In the genomic region with DNA sequence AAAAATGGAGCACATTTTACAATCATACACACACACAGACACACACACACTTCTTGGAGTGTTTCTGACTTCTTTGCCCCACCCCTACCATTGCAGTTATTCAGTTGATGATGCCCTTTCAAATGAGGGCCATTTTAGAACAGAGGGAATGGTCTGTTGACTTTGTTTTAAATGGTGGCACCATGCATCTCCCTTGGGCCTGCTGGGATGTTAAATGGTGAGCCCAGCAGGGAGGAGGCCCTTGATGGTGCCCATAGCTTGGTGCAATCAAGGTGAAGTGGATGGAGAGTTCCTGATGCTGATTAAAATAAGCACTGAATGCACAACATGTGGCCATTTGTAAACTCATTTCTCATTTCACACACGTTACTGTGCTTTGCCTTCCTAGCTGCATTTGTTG, we compare ENCODE assay signal across 25 cellular contexts. TPM values are rescaled to one million over a fixed set of nuclear protein-coding genes. Genes with fewer than 3 reads are reported as not detected.
DNase-seq lines count a peak whose midpoint lies in the region; ATAC-seq and TF ChIP-seq lines count a peak whose summit lies in the region.
"Had no signal": no experiment of that assay in that cellular context is flagged by ENCODE, and none has a peak within 500 bp of the region (broad histone marks: within the 10 kb centered on the region; RNA-seq: fewer than 3 reads in every experiment).

No MANE protein-coding gene starts in this region.

- H2BK15ac ChIP-seq in IMR-90 (ENCODE audit: low read depth, low read length) = no peak overlapping the region

- H3K36me3 ChIP-seq in IMR-90 (ENCODE audit: control insufficient read depth, insufficient read depth, low read length) (peaks cover 5% of the 10 kb centered on the region), transverse colon (no peaks in the 10 kb centered on the region), mucosa of descending colon (ENCODE audit: low read depth) (no peaks in the 10 kb centered on the region)
- H3K36me3 ChIP-seq: brain microvascular endothelial cell, sigmoid colon had no signal

- H3K9ac ChIP-seq in IMR-90 (ENCODE audit: low read depth, low read length) = no peak overlapping the region
- H3K9ac ChIP-seq: SK-N-SH had no signal

- H3K4ac ChIP-seq in IMR-90 (ENCODE audit: low read depth, low read length) = peak overlapping the region; percentile 13; the same call in 1 of the 2 replicates

- H3K9me3 ChIP-seq in IMR-90 (ENCODE audit: control insufficient read depth, insufficient read depth, low read length) (peaks cover 5% of the 10 kb centered on the region), transverse colon (no peaks in the 10 kb centered on the region), mucosa of descending colon (peaks cover 9% of the 10 kb centered on the region)
- H3K9me3 ChIP-seq: SK-N-SH had no signal

- TF ChIP-seq CTCF in IMR-90 (conservative IDR thresholded peaks at IDR 0.05; ENCODE audit: low read depth, low read length) = no peak
- no peak for TF ChIP-seq CTCF in transverse colon (IDR thresholded peaks at IDR 0.05)
- no peak for TF ChIP-seq CTCF in mucosa of descending colon (IDR thresholded peaks at IDR 0.05)

- peaks cover 7% of the 10 kb centered on the region for H3K4me1 ChIP-seq in IMR-90 (ENCODE audit: control insufficient read depth, insufficient read depth, low read length)
- H3K4me1 ChIP-seq in transverse colon = no peaks in the 10 kb centered on the region
- H3K4me1 ChIP-seq in mucosa of descending colon (ENCODE audit: low read depth) = no peaks in the 10 kb centered on the region
- H3K4me1 ChIP-seq: sigmoid colon had no signal

- H2AFZ ChIP-seq in IMR-90 (replicated peaks; ENCODE audit: low read length, poor library complexity) = no peak overlapping the region

- H3K4me3 ChIP-seq in IMR-90 (ENCODE audit: insufficient read depth, low read depth, low read length) = no peak overlapping the region
- H3K4me3 ChIP-seq in transverse colon = no peak overlapping the region
- no peak overlapping the region for H3K4me3 ChIP-seq in mucosa of descending colon
- H3K4me3 ChIP-seq: sigmoid colon had no signal

- H3K56ac ChIP-seq in IMR-90 (ENCODE audit: extremely low read depth, insufficient read depth, low read length) = no peak overlapping the region

- H3K27ac ChIP-seq in IMR-90 (ENCODE audit: insufficient read depth, low read length) (no peak overlapping the region), transverse colon (no peak overlapping the region)
- H3K27ac ChIP-seq: brain microvascular endothelial cell, sigmoid colon had no signal

- TF ChIP-seq RAD21 in IMR-90 (IDR thresholded peaks at IDR 0.05; ENCODE audit: low read length) = no peak

- peak; percentile 49 for DNase-seq in COR-L47 (lab: John Stamatoyannopoulos, UW)
- DNase-seq in IMR-90 = no peak
- peak; percentile 97 to 99 for DNase-seq in NCI-H2081 (lab: John Stamatoyannopoulos, UW)
- peak; percentile 91 for DNase-seq in NCI-H774 (lab: John Stamatoyannopoulos, UW)
- no peak for DNase-seq in transverse colon
- no peak for DNase-seq in mucosa of descending colon
- DNase-seq: activated CD4-positive, alpha-beta memory T cell treated with anti-CD3 and anti-CD28 coated beads, Interleukin-2, amount 10 ng/mL, durations not matched to agents 7 days and 5 days; activated T-cell treated with anti-CD3 and anti-CD28 coated beads, Interleukin-2, amount 50 U/mL, for 1 hour; brain microvascular endothelial cell; effector memory CD8-positive, alpha-beta T cell; H9; hypothalamus; KG1; left ventricle myocardium superior; midbrain; NCI-H524; nephron progenitor cell; sigmoid colon; SK-N-SH; stimulated activated CD4-positive, alpha-beta T cell treated with anti-CD3 and anti-CD28 coated beads, Interleukin-15, amount 100 ng/mL, for 24 hours; substantia nigra; T1000 had no signal

- ATAC-seq in IMR-90 (ENCODE audit: low read depth) (no peak), GM21786 (IDR thresholded peaks at IDR 0.05; ENCODE audit: unreplicated experiment) (no peak), GM21723 (IDR thresholded peaks at IDR 0.05; ENCODE audit: unreplicated experiment) (no peak), mucosa of descending colon (no peak)
- ATAC-seq: effector memory CD8-positive, alpha-beta T cell; esophagus mucosa; left ventricle myocardium superior had no signal

- H2BK120ac ChIP-seq in IMR-90 (ENCODE audit: low read depth, low read length) = no peak overlapping the region

- H4K5ac ChIP-seq in IMR-90 (ENCODE audit: low read depth, low read length) = peak overlapping the region; percentile 43; the same call in 1 of the 2 replicates

- no peak for TF ChIP-seq EP300 in transverse colon (IDR thresholded peaks at IDR 0.05; ENCODE audit: low read depth)

- no CpG with 5 or more reads among the region's 1 CpG for WGBS in IMR-90 (ENCODE audit: extremely low coverage in 2 of 2, insufficient read length in 1 of 2), 2 experiments
- WGBS in transverse colon (ENCODE audit: low coverage in 1 of 2), 2 donors = 87% methylated on average over 1 of the region's 1 CpG; no CpG with 5 or more reads in 1 of the 2 donors

- H2AK9ac ChIP-seq in IMR-90 (replicated peaks; ENCODE audit: low read depth, low read length, poor library complexity) = no peak overlapping the region

- H3K23ac ChIP-seq in IMR-90 (ENCODE audit: low read depth, low read length) = peak overlapping the region; percentile 63; the same call in 1 of the 2 replicates

- 0 out of 2 replicates have a peak overlapping the region, but pooled peaks have one; percentile 43 for H2AK5ac ChIP-seq in IMR-90 (ENCODE audit: low read depth, low read length)

- H3K4me2 ChIP-seq in IMR-90 (ENCODE audit: low read depth, low read length) = no peak overlapping the region
- H3K4me2 ChIP-seq: SK-N-SH had no signal

- H4K8ac ChIP-seq in IMR-90 (ENCODE audit: low read depth in 2 of 2, low read length in 2 of 2) = no peak overlapping the region

- POLR2A ChIA-PET in IMR-90 (lab: Charles Lee; ENCODE audit: unreplicated experiment) = no interaction called here

- H3K9me1 ChIP-seq in IMR-90 (ENCODE audit: insufficient read depth, low read length) = peaks cover 19% of the 10 kb centered on the region

- dilution Hi-C loops in IMR-90 (cut with HindIII; ENCODE audit: low sequenced_read_pairs, unreplicated experiment) = no loop called here

- no peak overlapping the region for H2BK20ac ChIP-seq in IMR-90 (ENCODE audit: low read depth, low read length)

- intact Hi-C loops in IMR-90 (cut with micrococcal nuclease) = no loop called here
- intact Hi-C loops in transverse colon (cut with DNase I; ENCODE audit: low total_unique reads) = no loop called here
- intact Hi-C loops in mucosa of descending colon (cut with DNase I, micrococcal nuclease) = no loop called here

- no peak for TF ChIP-seq POLR2A in IMR-90 (IDR thresholded peaks at IDR 0.05; ENCODE audit: low read depth, low read length)
- no peak for TF ChIP-seq POLR2A in transverse colon (IDR thresholded peaks at IDR 0.05)

- peak overlapping the region; percentile 51 for H2BK5ac ChIP-seq in IMR-90 (ENCODE audit: low read depth, low read length, poor library complexity, severe bottlenecking)

- no peak overlapping the region; the same call in 1 of the 2 replicates for H3K14ac ChIP-seq in IMR-90 (replicated peaks; ENCODE audit: low read depth, low read length)

- no peak overlapping the region for H3K18ac ChIP-seq in IMR-90 (ENCODE audit: low read depth, low read length)

- in situ Hi-C loops in IMR-90 (cut with MboI; ENCODE audit: low sequenced_read_pairs) (no loop called here), transverse colon (cut with MboI; ENCODE audit: low pct_ligation_motif_present in 1 of 4, low pct_unique_long_range_greater_than_20kb in 1 of 4, low sequenced_read_pairs in 3 of 4) (no loop called here)

- no TSS peak for BruUV-seq in IMR-90 (replicated peaks; lab: Mats Ljungman, UMichigan)

- no peak overlapping the region for H4K91ac ChIP-seq in IMR-90 (ENCODE audit: insufficient read depth, low read depth, low read length)

- H4K20me1 ChIP-seq in IMR-90 (ENCODE audit: insufficient read depth, low read length) = peaks cover 55% of the 10 kb centered on the region

- H3K79me1 ChIP-seq in IMR-90 (ENCODE audit: low read depth in 1 of 2, low read length in 2 of 2) = peaks cover 35 to 54% of the 10 kb centered on the region in 2 experiments

- no peaks in the 10 kb centered on the region for H3K27me3 ChIP-seq in IMR-90 (ENCODE audit: control insufficient read depth, insufficient read depth, low read length)
- H3K27me3 ChIP-seq in transverse colon = no peaks in the 10 kb centered on the region
- H3K27me3 ChIP-seq: brain microvascular endothelial cell, sigmoid colon had no signal

- CTCF ChIA-PET in IMR-90 (lab: Yijun Ruan, JAX) = interaction anchor here (0.7 kb wide), 1 partner anchor 15 kb away, joined by 3 read pairs; no protein-coding TSS in a partner anchor

TF ChIP-seq in IMR-90, 13 proteins besides CTCF, POLR2A, EP300 and RAD21:
- no peak for TF ChIP-seq MAFK (IDR thresholded peaks at IDR 0.05; ENCODE audit: low read depth, low read length)
TF ChIP-seq in IMR-90: peak in this region for 0.

RNA-seq across cellular contexts. Expression of a gene that starts 13.3 kb away (rescaled TPM):
- 145 and 216 TPM in 2 replicates for total RNA-seq in IMR-90 (2012; rRNA removed)
- polyA plus RNA-seq in IMR-90 (2012; rRNA removed) = 264 and 278 TPM in 2 replicates
- 100 and 104 TPM in 2 replicates for polyA plus RNA-seq in IMR-90 (2012; cell fraction: cytosol; rRNA removed)
- polyA plus RNA-seq in IMR-90 (2012; cell fraction: nucleus; rRNA removed; ENCODE audit: low replicate concordance) = 23.5 and 101 TPM in 2 replicates
- total RNA-seq in transverse colon = 100 to 1,000 TPM in 1 of 4 donors, 10 to 100 TPM in 3; 14.1 to 120 (median 70.6) TPM
- total RNA-seq in mucosa of descending colon = 100 to 1,000 TPM in 1 of 3 donors, 10 to 100 TPM in 2; 47.4 to 119 (median 81.7) TPM

Comparison
In these comparisons a context has a peak if more than half of its experiments do, and no peak if none do; other contexts are left out.
1. DNase-seq: peak in COR-L47 (single experiment), NCI-H2081 (2 of 2) and NCI-H774 (single experiment); none in IMR-90 (single experiment), transverse colon (single experiment) and mucosa of descending colon (0 of 3).